18 cellular contexts compared by ENCODE assay signal in the genomic region with DNA sequence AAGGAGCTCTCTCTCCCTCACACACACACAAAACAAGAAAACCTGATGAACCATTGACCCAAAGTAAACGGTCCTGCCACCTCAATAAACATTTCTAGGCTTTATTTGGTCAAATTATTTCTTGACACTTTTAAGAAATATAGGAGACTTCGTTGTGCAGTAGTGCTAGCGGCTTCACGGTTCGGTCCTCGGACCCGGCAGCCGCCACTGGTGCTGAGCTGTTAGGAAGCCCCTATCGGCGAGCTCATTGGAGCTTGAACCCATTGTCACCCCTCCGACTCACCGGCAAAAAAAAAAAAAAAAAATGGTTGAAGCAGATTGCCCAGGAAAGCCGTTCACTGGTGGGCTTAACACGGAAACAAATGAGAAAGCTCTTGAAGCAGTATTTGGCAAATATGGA.
"Had no signal": no experiment of that assay in that cellular context is flagged by ENCODE, and none has a peak within 500 bp of the region (broad histone marks: within the 10 kb centered on the region; RNA-seq: fewer than 3 reads in every experiment).

No MANE protein-coding gene starts in this region.

- DNase-seq: hippocampal formation, hypothalamus, immature natural killer cell, islet precursor cell, kidney, kidney glomerular epithelial cell, left cardiac atrium, left colon, left lung, left ventricle myocardium inferior, left ventricle myocardium superior, lower lobe of right lung, mammary epithelial cell, mesenchymal stem cell, mesendoderm, midbrain, mucosa of descending colon, naive B cell had no signal
